Comparison of ENCODE assay signal across 9 cellular contexts in genomic region chr9:91837982-91838731, GRCh38.
A peak's percentile ranks its signal among the peaks of the same experiment; 100 is the strongest.
DNase-seq lines count a peak whose midpoint lies in the region; ATAC-seq and TF ChIP-seq lines count a peak whose summit lies in the region.
"Had no signal": no experiment of that assay in that cellular context is flagged by ENCODE, and none has a peak within 500 bp of the region (broad histone marks: within the 10 kb centered on the region; RNA-seq: fewer than 3 reads in every experiment).

No MANE protein-coding gene starts in this region.

- H3K36me3 ChIP-seq in PC-9 (ENCODE audit: low read depth) (no peaks in the 10 kb centered on the region), heart left ventricle (no peaks in the 10 kb centered on the region), thyroid gland (no peaks in the 10 kb centered on the region), SJCRH30 (no peaks in the 10 kb centered on the region)

- H4K20me1 ChIP-seq in PC-9 (ENCODE audit: insufficient read depth) = no peaks in the 10 kb centered on the region

- no peak overlapping the region for H2AFZ ChIP-seq in PC-9

- H3K9me3 ChIP-seq in PC-9 (ENCODE audit: insufficient read depth, low read depth) (no peaks in the 10 kb centered on the region), heart left ventricle (no peaks in the 10 kb centered on the region), thyroid gland (no peaks in the 10 kb centered on the region), SJCRH30 (replicated peaks) (no peaks in the 10 kb centered on the region)

- 42 to 49% (median 44%) methylated on average over 21 of the region's 21 CpGs for WGBS in heart left ventricle, 4 donors
- WGBS in thyroid gland, 2 donors = 39 to 50% methylated on average over 21 of the region's 21 CpGs

- ATAC-seq in heart left ventricle = peak in 3 of 4 donors; percentile 59 to 87 (median 77)

- H3K27ac ChIP-seq in PC-9 (no peak overlapping the region), heart left ventricle (peak overlapping the region in 1 of 12 donors; percentile 82), thyroid gland (peak overlapping the region; percentile 67 to 93 (median 70)), SJCRH30 (no peak overlapping the region), caudate nucleus (ENCODE audit: low read depth, low read length) (no peak overlapping the region)

- H3K27me3 ChIP-seq in PC-9 (ENCODE audit: insufficient read depth, low read depth) (peaks cover 67% of the 10 kb centered on the region), heart left ventricle (peaks cover 0 to 6% (median 0%) of the 10 kb centered on the region in 9 donors), thyroid gland (no peaks in the 10 kb centered on the region), SJCRH30 (peaks cover 44% of the 10 kb centered on the region)

- H3K4me1 ChIP-seq in PC-9 (replicated peaks; ENCODE audit: insufficient read depth) (peaks cover 11% of the 10 kb centered on the region), heart left ventricle (peaks cover 0 to 8% (median under 1%) of the 10 kb centered on the region in 12 donors), thyroid gland (peaks cover 40 to 53% of the 10 kb centered on the region in 2 donors), SJCRH30 (no peaks in the 10 kb centered on the region)

- BruUV-seq in PC-9 (replicated peaks; lab: Mats Ljungman, UMichigan) = no TSS peak

- CTCF ChIA-PET in PC-9 (lab: Charles Lee) = interaction anchor here (0.5 kb wide), 1 partner anchor 28 kb away, joined by 4 read pairs; no protein-coding TSS in a partner anchor

- intact Hi-C loops in PC-9 (cut with micrococcal nuclease; ENCODE audit: unreplicated experiment) = no loop called here
- intact Hi-C loops in heart left ventricle (cut with DNase I) = no loop called here
- intact Hi-C loops in thyroid gland (cut with DNase I) = no loop called here

- TF ChIP-seq CTCF in PC-9 (conservative IDR thresholded peaks at IDR 0.05) = no peak
- no peak for TF ChIP-seq CTCF in heart left ventricle (IDR thresholded peaks at IDR 0.05)
- no peak for TF ChIP-seq CTCF in thyroid gland (IDR thresholded peaks at IDR 0.05)

- TF ChIP-seq POLR2A in heart left ventricle (IDR thresholded peaks at IDR 0.05) (no peak), thyroid gland (IDR thresholded peaks at IDR 0.05) (peak in 1 of 2 donors; percentile 23)

- peak; percentile 19 for DNase-seq in HT-29 (ENCODE audit: low spot score)
- DNase-seq in PC-9 = peak; percentile 41 to 48
- DNase-seq in heart left ventricle = peak in 3 of 5 donors; percentile 68 to 79 (median 78)
- peak; percentile 97 to 98 for DNase-seq in thyroid gland
- DNase-seq in SJCRH30 = no peak
- DNase-seq in iPS-NIHi7 (ENCODE audit: extremely low spot score) = no peak
- no peak for DNase-seq in NCI-H2107 treated with DMSO at 0.1 percent for 48 hours (lab: John Stamatoyannopoulos, UW; ENCODE audit: unreplicated experiment)
- DNase-seq in caudate nucleus (lab: John Stamatoyannopoulos, UW) = no peak
- DNase-seq: activated naive CD4-positive, alpha-beta T cell treated with anti-CD3 and anti-CD28 coated beads for 36 hours had no signal

- H3K4me3 ChIP-seq in PC-9 (no peak overlapping the region; the same call in 1 of the 2 replicates), heart left ventricle (peak overlapping the region in 9 of 12 donors; percentile 21 to 50 (median 29)), thyroid gland (replicated peaks in 1 of 3) (no peak overlapping the region), SJCRH30 (no peak overlapping the region)

- H3K4me2 ChIP-seq in PC-9 = peak overlapping the region; percentile 35

- no peaks in the 10 kb centered on the region for H3F3A ChIP-seq in PC-9 (ENCODE audit: insufficient read depth, low read depth)

- H3K9me2 ChIP-seq in PC-9 (ENCODE audit: insufficient read depth) = no peaks in the 10 kb centered on the region

- POLR2A ChIA-PET in PC-9 (lab: Charles Lee; ENCODE audit: unreplicated experiment) = interaction anchor here (0.7 kb wide), 1 partner anchor 256 kb away, joined by 5 read pairs; no protein-coding TSS in a partner anchor

- no peaks in the 10 kb centered on the region for H3K79me2 ChIP-seq in PC-9 (ENCODE audit: low read depth)

Comparison
In these comparisons a context has a peak if more than half of its experiments do, and no peak if none do; other contexts are left out.
1. DNase-seq: peak in HT-29 (single experiment), PC-9 (2 of 2), heart left ventricle (3 of 5) and thyroid gland (2 of 2); none in SJCRH30 (0 of 2), iPS-NIHi7 (single experiment), NCI-H2107 treated with DMSO at 0.1 percent for 48 hours (single experiment) and caudate nucleus (0 of 61).
2. H3K27ac ChIP-seq: peak in thyroid gland (3 of 3); none in PC-9 (single experiment), SJCRH30 (single experiment) and caudate nucleus (single experiment).
3. H3K4me3 ChIP-seq: peak in heart left ventricle (9 of 12); none in PC-9 (single experiment), thyroid gland (0 of 3) and SJCRH30 (single experiment).